In the genomic region with DNA sequence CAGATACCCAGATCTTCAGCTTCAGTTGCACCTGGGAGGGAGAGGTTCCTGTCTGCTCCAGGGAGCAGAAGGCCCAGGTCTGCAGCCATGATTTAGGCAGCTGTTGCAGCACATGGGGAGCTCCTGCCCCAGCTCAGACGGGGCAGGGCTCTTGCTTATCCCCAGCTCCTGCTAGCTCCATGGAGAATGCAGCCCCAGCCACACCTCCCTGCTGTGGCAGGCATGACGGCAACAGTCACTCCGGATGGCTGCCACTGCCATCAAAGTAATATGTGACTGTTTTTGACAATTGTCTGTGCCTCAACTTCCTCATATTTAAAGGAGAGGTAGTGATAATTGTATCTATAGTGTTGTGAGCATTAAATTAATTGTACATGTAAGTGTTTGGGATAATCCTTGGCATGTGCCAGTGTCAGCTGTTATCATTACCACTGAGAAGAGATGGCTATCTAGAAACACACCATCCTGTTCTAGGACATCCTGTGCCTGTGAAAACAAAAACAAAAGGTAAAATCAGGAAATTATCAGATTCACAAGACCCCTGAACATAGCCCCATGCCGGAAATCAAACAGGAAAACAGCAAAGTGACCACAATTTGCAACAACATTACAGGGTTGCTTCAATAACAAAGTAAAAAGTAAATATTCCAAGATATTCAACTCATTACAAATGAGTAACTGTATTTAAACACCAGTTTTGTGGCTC, we compare ENCODE assay signal across 16 cellular contexts.
A peak's percentile ranks its signal among the peaks of the same experiment; 100 is the strongest.
DNase-seq lines count a peak whose midpoint lies in the region; ATAC-seq and TF ChIP-seq lines count a peak whose summit lies in the region.
"Had no signal": no experiment of that assay in that cellular context is flagged by ENCODE, and none has a peak within 500 bp of the region (broad histone marks: within the 10 kb centered on the region; RNA-seq: fewer than 3 reads in every experiment).

No MANE protein-coding gene starts in this region.

- peak overlapping the region; percentile 37 for H3K27ac Mint-ChIP-seq in activated naive CD4-positive, alpha-beta T cell treated with anti-CD3 and anti-CD28 coated beads for 36 hours
- peak overlapping the region; percentile 10 for H3K27ac Mint-ChIP-seq in T-helper 17 cell
- H3K27ac Mint-ChIP-seq: activated B cell treated with CpG ODN at 0.5 μM for 24 hours, mesothelial cell of epicardium had no signal

- no TSS peak for BruUV-seq in PC-3 (replicated peaks; lab: Mats Ljungman, UMichigan)

- H3K4me1 Mint-ChIP-seq in activated naive CD4-positive, alpha-beta T cell treated with anti-CD3 and anti-CD28 coated beads for 36 hours (ENCODE audit: low read depth) = peaks cover 20% of the 10 kb centered on the region
- H3K4me1 Mint-ChIP-seq in T-helper 17 cell = peaks cover 4% of the 10 kb centered on the region
- H3K4me1 Mint-ChIP-seq: mesothelial cell of epicardium had no signal

- no peaks in the 10 kb centered on the region for H3K9me2 ChIP-seq in PC-3 (replicated peaks; ENCODE audit: low read length)

- peaks cover 2% of the 10 kb centered on the region for H3K9me3 Mint-ChIP-seq in activated naive CD4-positive, alpha-beta T cell treated with anti-CD3 and anti-CD28 coated beads for 36 hours
- H3K9me3 Mint-ChIP-seq: activated B cell treated with CpG ODN at 0.5 μM for 24 hours, mesothelial cell of epicardium had no signal

- ATAC-seq in T-helper 17 cell (peak; percentile 35), gastroesophageal sphincter (peak; percentile 55), PC-3 (no peak)

- H3K4me3 ChIP-seq in gastroesophageal sphincter (no peak overlapping the region), stomach (no peak overlapping the region), PC-3 (ENCODE audit: low read length) (no peak overlapping the region), esophagus muscularis mucosa (no peak overlapping the region)

- intact Hi-C loops in activated naive CD4-positive, alpha-beta T cell treated with anti-CD3 and anti-CD28 coated beads for 36 hours (cut with micrococcal nuclease) = loop anchor here (5.0 kb wide), 1 partner anchor 73 kb away; no protein-coding TSS in a partner anchor
- intact Hi-C loops in stomach (cut with DNase I; ENCODE audit: low total_unique reads) = no loop called here
- intact Hi-C loops in PC-3 (cut with micrococcal nuclease) = no loop called here
- intact Hi-C loops in esophagus muscularis mucosa (cut with DNase I) = no loop called here

- no peak overlapping the region for H3K4me2 ChIP-seq in PC-3 (ENCODE audit: low read length)

- H3K79me2 ChIP-seq in PC-3 (ENCODE audit: low read length) = no peaks in the 10 kb centered on the region

- CTCF ChIA-PET in activated naive CD4-positive, alpha-beta T cell treated with anti-CD3 and anti-CD28 coated beads for 36 hours (lab: Charles Lee) = interaction anchor here (0.9 kb wide), 1 partner anchor 56 kb away, joined by 3 read pairs; no protein-coding TSS in a partner anchor
- CTCF ChIA-PET in PC-3 (lab: Charles Lee) = no interaction called here

- no peak overlapping the region for H3K4me3 Mint-ChIP-seq in activated naive CD4-positive, alpha-beta T cell treated with anti-CD3 and anti-CD28 coated beads for 36 hours
- peak overlapping the region; percentile 37 for H3K4me3 Mint-ChIP-seq in T-helper 17 cell
- H3K4me3 Mint-ChIP-seq: activated B cell treated with CpG ODN at 0.5 μM for 24 hours, mesothelial cell of epicardium had no signal

- TF ChIP-seq EP300 in gastroesophageal sphincter (IDR thresholded peaks at IDR 0.05) (no peak), stomach (IDR thresholded peaks at IDR 0.05) (no peak), esophagus muscularis mucosa (IDR thresholded peaks at IDR 0.05) (no peak)

- H3K9me3 ChIP-seq in T-helper 17 cell (ENCODE audit: control insufficient read depth, low read length, poor library complexity, severe bottlenecking) = no peaks in the 10 kb centered on the region
- no peaks in the 10 kb centered on the region for H3K9me3 ChIP-seq in gastroesophageal sphincter
- peaks cover 0 to 8% (median 0%) of the 10 kb centered on the region in 4 donors for H3K9me3 ChIP-seq in stomach
- no peaks in the 10 kb centered on the region for H3K9me3 ChIP-seq in PC-3 (ENCODE audit: low read length)
- H3K9me3 ChIP-seq in esophagus muscularis mucosa = no peaks in the 10 kb centered on the region

- no peak overlapping the region for H3K9ac ChIP-seq in PC-3 (ENCODE audit: low read length)

- H3K27ac ChIP-seq in gastroesophageal sphincter = peak overlapping the region in 1 of 4 donors; percentile 11
- H3K27ac ChIP-seq in stomach = peak overlapping the region in 3 of 5 donors; percentile 18 to 34 (median 23)
- no peak overlapping the region for H3K27ac ChIP-seq in PC-3 (ENCODE audit: low read length)
- H3K27ac ChIP-seq in esophagus muscularis mucosa (replicated peaks in 1 of 4) = peak overlapping the region in 2 of 4 donors; percentile 0 to 30
- H3K27ac ChIP-seq: epithelial cell of prostate had no signal

- no peaks in the 10 kb centered on the region for H3K27me3 Mint-ChIP-seq in activated naive CD4-positive, alpha-beta T cell treated with anti-CD3 and anti-CD28 coated beads for 36 hours (ENCODE audit: low read depth)
- no peaks in the 10 kb centered on the region for H3K27me3 Mint-ChIP-seq in T-helper 17 cell
- H3K27me3 Mint-ChIP-seq: activated B cell treated with CpG ODN at 0.5 μM for 24 hours had no signal

- no peaks in the 10 kb centered on the region for H3K36me3 Mint-ChIP-seq in activated naive CD4-positive, alpha-beta T cell treated with anti-CD3 and anti-CD28 coated beads for 36 hours (ENCODE audit: low read depth)
- H3K36me3 Mint-ChIP-seq in T-helper 17 cell (ENCODE audit: low read depth) = peaks cover 3% of the 10 kb centered on the region
- H3K36me3 Mint-ChIP-seq: mesothelial cell of epicardium had no signal

- WGBS in gastroesophageal sphincter (ENCODE audit: low coverage in 1 of 2), 2 donors = 43 to 67% methylated on average over 1 to 3 of the region's 4 CpGs
- WGBS in stomach, 5 donors = 42 to 72% (median 72%) methylated on average over 2 to 4 of the region's 4 CpGs
- WGBS in esophagus muscularis mucosa = 80% methylated on average over 2 of the region's 4 CpGs

- peaks cover 0 to 12% (median 0%) of the 10 kb centered on the region in 3 donors for H3K4me1 ChIP-seq in gastroesophageal sphincter
- H3K4me1 ChIP-seq in stomach = peaks cover 0 to 17% (median 0%) of the 10 kb centered on the region in 4 donors
- H3K4me1 ChIP-seq in PC-3 (ENCODE audit: insufficient read depth, low read length) = no peaks in the 10 kb centered on the region
- H3K4me1 ChIP-seq in esophagus muscularis mucosa = peaks cover 13 to 20% (median 18%) of the 10 kb centered on the region in 4 donors

- TF ChIP-seq POLR2A in gastroesophageal sphincter (IDR thresholded peaks at IDR 0.05) = no peak
- no peak for TF ChIP-seq POLR2A in stomach (IDR thresholded peaks at IDR 0.05)
- no peak for TF ChIP-seq POLR2A in esophagus muscularis mucosa (IDR thresholded peaks at IDR 0.05; ENCODE audit: low read depth)

- no peaks in the 10 kb centered on the region for H3K27me3 ChIP-seq in gastroesophageal sphincter
- no peaks in the 10 kb centered on the region for H3K27me3 ChIP-seq in stomach
- no peaks in the 10 kb centered on the region for H3K27me3 ChIP-seq in PC-3 (ENCODE audit: low read length)
- no peaks in the 10 kb centered on the region for H3K27me3 ChIP-seq in esophagus muscularis mucosa

- no peaks in the 10 kb centered on the region for H3F3A ChIP-seq in PC-3 (ENCODE audit: low read length, unreplicated experiment)

- H4K20me1 ChIP-seq in PC-3 (ENCODE audit: low read length) = no peaks in the 10 kb centered on the region

- no peak for DNase-seq in activated naive CD4-positive, alpha-beta T cell treated with anti-CD3 and anti-CD28 coated beads for 36 hours
- DNase-seq in activated naive CD4-positive, alpha-beta T cell treated with anti-CD3 and anti-CD28 coated beads, Interleukin-2, amount 50 U/mL, for 16 hours = no peak
- no peak for DNase-seq in T-helper 17 cell
- no peak for DNase-seq in stomach
- no peak for DNase-seq in NCI-H1436 treated with DMSO at 0.1 percent for 48 hours (lab: John Stamatoyannopoulos, UW)
- no peak for DNase-seq in PC-3
- DNase-seq in esophagus muscularis mucosa (ENCODE audit: extremely low spot score) = no peak
- DNase-seq: activated B cell treated with CpG ODN at 0.5 μM for 24 hours; HCEC 1CT; MM.1S; NCI-H2029 treated with DMSO at 0.1 percent for 48 hours; NCI-H526; stimulated activated CD4-positive, alpha-beta T cell treated with anti-CD3 and anti-CD28 coated beads, Interleukin-4, amount 100 ng/mL, for 4 hours had no signal

- TF ChIP-seq CTCF in gastroesophageal sphincter (IDR thresholded peaks at IDR 0.05) (no peak), stomach (IDR thresholded peaks at IDR 0.05) (no peak), PC-3 (conservative IDR thresholded peaks at IDR 0.05; ENCODE audit: low read depth, low read length) (no peak), esophagus muscularis mucosa (IDR thresholded peaks at IDR 0.05) (no peak)

- POLR2A ChIA-PET in PC-3 (lab: Charles Lee; ENCODE audit: unreplicated experiment) = no interaction called here

- H3K36me3 ChIP-seq in gastroesophageal sphincter = no peaks in the 10 kb centered on the region
- no peaks in the 10 kb centered on the region for H3K36me3 ChIP-seq in stomach
- no peaks in the 10 kb centered on the region for H3K36me3 ChIP-seq in PC-3 (ENCODE audit: low read depth, low read length)
- no peaks in the 10 kb centered on the region for H3K36me3 ChIP-seq in esophagus muscularis mucosa

- no peak overlapping the region for H2AFZ ChIP-seq in PC-3 (ENCODE audit: low read length)
